ENCODE assay signal across 25 cellular contexts in genomic region chrX:153628129-153628528, GRCh38. TPM values are rescaled to one million over a fixed set of nuclear protein-coding genes. Genes with fewer than 3 reads are reported as not detected.
"Had no signal": no experiment of that assay in that cellular context is flagged by ENCODE, and none has a peak within 500 bp of the region (broad histone marks: within the 10 kb centered on the region; RNA-seq: fewer than 3 reads in every experiment).

No MANE protein-coding gene starts in this region.

- ATAC-seq: activated naive CD8-positive, alpha-beta T cell treated with anti-CD3 and anti-CD28 coated beads, Interleukin-2, amount 50 U/mL, for 24 hours; psoas muscle; right cardiac atrium; stimulated activated naive CD8-positive, alpha-beta T cell treated with anti-CD3 and anti-CD28 coated beads, Interleukin-15, Interleukin-2, amounts not matched to agents 100 U/mL and 50 U/mL, for 24 hours had no signal

- H3K27ac Mint-ChIP-seq: activated naive CD4-positive, alpha-beta T cell treated with anti-CD3 and anti-CD28 coated beads, Interleukin-2, amount 10 ng/mL, durations not matched to agents 7 days and 5 days; activated naive CD8-positive, alpha-beta T cell treated with anti-CD3 and anti-CD28 coated beads, Interleukin-2, amount 50 U/mL, for 24 hours; endodermal cell had no signal

- H3K27me3 Mint-ChIP-seq: activated naive CD8-positive, alpha-beta T cell treated with anti-CD3 and anti-CD28 coated beads, Interleukin-2, amount 50 U/mL, for 24 hours had no signal

- H3K36me3 Mint-ChIP-seq: activated naive CD4-positive, alpha-beta T cell treated with anti-CD3 and anti-CD28 coated beads, Interleukin-2, amount 10 ng/mL, durations not matched to agents 7 days and 5 days had no signal

- H3K36me3 ChIP-seq: brain microvascular endothelial cell, colonic mucosa, tibial artery had no signal

- H3K4me1 ChIP-seq: colonic mucosa, psoas muscle, tibial artery had no signal

- H3K9me3 ChIP-seq: colonic mucosa, psoas muscle had no signal

- H3K4me3 ChIP-seq: colonic mucosa, psoas muscle, tibial artery had no signal

- H3K27ac ChIP-seq: brain microvascular endothelial cell, colonic mucosa, epithelial cell of prostate, psoas muscle, tibial artery had no signal

- DNase-seq: activated CD4-positive, alpha-beta T cell treated with anti-CD3 and anti-CD28 coated beads, Interleukin-2, amount 50 U/mL, for 1 hour; activated CD8-positive, alpha-beta memory T cell treated with anti-CD3 and anti-CD28 coated beads, Interleukin-2, amount 50 U/mL, for 4 hours; activated effector memory CD4-positive, alpha-beta T cell treated with Interleukin-2 at 50 U/mL for 16 hours; activated naive CD4-positive, alpha-beta T cell treated with anti-CD3 and anti-CD28 coated beads, Interleukin-2, amount 10 ng/mL, durations not matched to agents 7 days and 5 days; activated naive CD8-positive, alpha-beta T cell treated with anti-CD3 and anti-CD28 coated beads, Interleukin-2, amount 50 U/mL, for 24 hours; activated T-cell treated with anti-CD3 and anti-CD28 coated beads, Interleukin-2, amount 50 U/mL, for 48 hours; brain microvascular endothelial cell; central memory CD4-positive, alpha-beta T cell; colonic mucosa; foreskin fibroblast; glutamatergic neuron; islet precursor cell; right cardiac atrium; stimulated activated CD4-positive, alpha-beta T cell treated with anti-CD3 and anti-CD28 coated beads, Interleukin-2, amount 100 ng/mL, for 24 hours; stimulated activated naive CD8-positive, alpha-beta T cell treated with anti-CD3 and anti-CD28 coated beads, Interleukin-15, Interleukin-2, amounts not matched to agents 100 U/mL and 50 U/mL, for 24 hours; T1000 had no signal

- H3K9me3 Mint-ChIP-seq: activated naive CD4-positive, alpha-beta T cell treated with anti-CD3 and anti-CD28 coated beads, Interleukin-2, amount 10 ng/mL, durations not matched to agents 7 days and 5 days; activated naive CD8-positive, alpha-beta T cell treated with anti-CD3 and anti-CD28 coated beads, Interleukin-2, amount 50 U/mL, for 24 hours had no signal

- H3K27me3 ChIP-seq: brain microvascular endothelial cell had no signal

- H3K4me1 Mint-ChIP-seq: activated naive CD4-positive, alpha-beta T cell treated with anti-CD3 and anti-CD28 coated beads, Interleukin-2, amount 10 ng/mL, durations not matched to agents 7 days and 5 days; activated naive CD8-positive, alpha-beta T cell treated with anti-CD3 and anti-CD28 coated beads, Interleukin-2, amount 50 U/mL, for 24 hours; endodermal cell; neural crest cell had no signal

- H3K4me3 Mint-ChIP-seq: activated naive CD4-positive, alpha-beta T cell treated with anti-CD3 and anti-CD28 coated beads, Interleukin-2, amount 10 ng/mL, durations not matched to agents 7 days and 5 days; activated naive CD8-positive, alpha-beta T cell treated with anti-CD3 and anti-CD28 coated beads, Interleukin-2, amount 50 U/mL, for 24 hours; endodermal cell; neural crest cell had no signal

RNA-seq across cellular contexts. Expression of gene DUSP9, which starts 18.9 kb away (rescaled TPM):
- total RNA-seq: aorta, mononuclear cell, psoas muscle, skeletal muscle tissue had no signal

RNA-seq across cellular contexts. Expression of gene PNCK, which starts 45.5 kb away (rescaled TPM):
- total RNA-seq: lung microvascular endothelial cell, skeletal muscle tissue had no signal
